ENCODE assay signal across 8 cellular contexts in the genomic region with DNA sequence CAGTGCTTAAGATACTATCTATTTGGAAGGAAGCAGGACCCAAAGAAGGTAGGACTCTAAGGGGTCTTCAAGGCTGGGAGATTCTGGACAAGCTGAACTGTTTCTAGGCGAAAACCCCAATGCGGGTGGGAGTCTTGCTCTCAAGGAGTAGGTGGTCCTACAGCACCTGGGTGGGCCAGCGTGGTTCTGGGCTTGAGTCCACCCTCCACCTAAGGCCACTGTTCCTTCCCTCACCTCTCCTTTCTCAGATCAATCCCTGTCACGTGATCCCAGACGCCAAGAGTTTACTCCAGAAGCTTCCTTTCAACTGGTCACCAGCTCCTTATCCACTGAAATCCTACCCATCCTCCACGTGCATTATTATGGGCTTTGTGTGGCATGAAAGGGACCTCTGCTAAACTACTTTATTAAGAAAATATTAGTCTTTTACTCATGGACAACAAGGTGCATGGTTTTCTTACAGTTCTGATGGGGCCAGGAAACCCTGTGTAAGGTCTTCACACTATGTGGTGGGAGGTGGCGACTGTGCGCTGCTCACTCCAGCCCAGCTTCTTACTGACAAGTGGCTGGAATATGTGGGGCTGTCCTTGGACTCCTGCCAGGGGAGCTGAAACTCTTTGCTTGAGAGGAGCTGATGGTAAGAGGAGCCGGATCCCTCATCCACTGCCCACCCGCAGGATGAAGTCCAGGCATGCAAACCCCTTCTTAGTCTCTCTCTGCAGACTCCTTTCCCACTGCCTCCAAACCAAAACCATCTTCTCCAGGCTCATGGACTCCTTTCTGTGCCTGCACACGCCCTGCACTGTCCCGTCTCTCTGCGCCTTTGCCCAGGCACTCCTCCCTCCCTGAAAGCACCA. TPM values are rescaled to one million over a fixed set of nuclear protein-coding genes. Genes with fewer than 3 reads are reported as not detected.
DNase-seq lines count a peak whose midpoint lies in the region; ATAC-seq, FAIRE-seq and TF ChIP-seq lines count a peak whose summit lies in the region.

No MANE protein-coding gene starts in this region.

- peak overlapping the region; percentile 63 for H3K4me3 ChIP-seq in Jurkat, Clone E6-1 (ENCODE audit: low read length)

- no peaks in the 10 kb centered on the region for H3K9me3 Mint-ChIP-seq in activated T-helper 1 cell treated with anti-CD3 and anti-CD28 coated beads, Interleukin-12 subunit alpha, Interleukin-12 subunit beta, Interleukin-2, Interleukin-4 antibody, amounts not matched to agents 30 ng/mL and 10 ng/mL and 1 ng/mL, durations not matched to agents 14 hours and 24 hours and 36 hours

- peaks cover 43% of the 10 kb centered on the region for H3K4me1 Mint-ChIP-seq in activated T-helper 1 cell treated with anti-CD3 and anti-CD28 coated beads, Interleukin-12 subunit alpha, Interleukin-12 subunit beta, Interleukin-2, Interleukin-4 antibody, amounts not matched to agents 30 ng/mL and 10 ng/mL and 1 ng/mL, durations not matched to agents 14 hours and 24 hours and 36 hours (ENCODE audit: low read depth)

- peaks cover 21% of the 10 kb centered on the region for H3K36me3 Mint-ChIP-seq in activated T-helper 1 cell treated with anti-CD3 and anti-CD28 coated beads, Interleukin-12 subunit alpha, Interleukin-12 subunit beta, Interleukin-2, Interleukin-4 antibody, amounts not matched to agents 30 ng/mL and 10 ng/mL and 1 ng/mL, durations not matched to agents 14 hours and 24 hours and 36 hours (ENCODE audit: low read depth)

- H3K27me3 Mint-ChIP-seq in activated T-helper 1 cell treated with anti-CD3 and anti-CD28 coated beads, Interleukin-12 subunit alpha, Interleukin-12 subunit beta, Interleukin-2, Interleukin-4 antibody, amounts not matched to agents 30 ng/mL and 10 ng/mL and 1 ng/mL, durations not matched to agents 14 hours and 24 hours and 36 hours (ENCODE audit: insufficient read depth): no peaks in the 10 kb centered on the region

- TF ChIP-seq POLR2A in GM12891 (IDR thresholded peaks at IDR 0.05; ENCODE audit: low read depth, low read length): no peak

- H3K4me3 Mint-ChIP-seq in activated T-helper 1 cell treated with anti-CD3 and anti-CD28 coated beads, Interleukin-12 subunit alpha, Interleukin-12 subunit beta, Interleukin-2, Interleukin-4 antibody, amounts not matched to agents 30 ng/mL and 10 ng/mL and 1 ng/mL, durations not matched to agents 14 hours and 24 hours and 36 hours: peak overlapping the region; percentile 99

- peak; percentile 4 for DNase-seq in CD1c-positive myeloid dendritic cell (ENCODE audit: extremely low spot score)
- DNase-seq in Jurkat, Clone E6-1 (ENCODE audit: low read depth, low spot score): no peak
- DNase-seq in activated T-helper 1 cell treated with anti-CD3 and anti-CD28 coated beads, Interleukin-12 subunit alpha, Interleukin-12 subunit beta, Interleukin-2, Interleukin-4 antibody, amounts not matched to agents 30 ng/mL and 10 ng/mL and 1 ng/mL, durations not matched to agents 14 hours and 24 hours and 36 hours (ENCODE audit: low spot score): no peak
- peak in 38 of 42 donors; percentile 28 to 80 (median 55) for DNase-seq in head of caudate nucleus
- DNase-seq in posterior vena cava (ENCODE audit: low spot score): peak; percentile 88
- DNase-seq in GM12891 (ENCODE audit: insufficient read length, low spot score): no peak
- no peak for DNase-seq in HuH-7.5 (ENCODE audit: low spot score)

- no peak for FAIRE-seq in GM12891 (lab: Jason Lieb, UNC)

- ATAC-seq in HG02840 (IDR thresholded peaks at IDR 0.05; ENCODE audit: low FRiP score, unreplicated experiment): no peak

- intact Hi-C loops in activated T-helper 1 cell treated with anti-CD3 and anti-CD28 coated beads, Interleukin-12 subunit alpha, Interleukin-12 subunit beta, Interleukin-2, Interleukin-4 antibody, amounts not matched to agents 30 ng/mL and 10 ng/mL and 1 ng/mL, durations not matched to agents 14 hours and 24 hours and 36 hours (cut with micrococcal nuclease): loop anchor here (5.0 to 10.0 kb wide), 6 partner anchors 181 to 509 kb away; partner anchors contain the start of genes ZNF282 and ZNF398
- intact Hi-C loops in head of caudate nucleus (cut with DNase I): loop anchor here (5.0 to 10.0 kb wide), 2 partner anchors 71 to 369 kb away; partner anchors contain the start of gene ZNF425
- intact Hi-C loops in posterior vena cava (cut with DNase I): no loop called here

- H3K27ac Mint-ChIP-seq in activated T-helper 1 cell treated with anti-CD3 and anti-CD28 coated beads, Interleukin-12 subunit alpha, Interleukin-12 subunit beta, Interleukin-2, Interleukin-4 antibody, amounts not matched to agents 30 ng/mL and 10 ng/mL and 1 ng/mL, durations not matched to agents 14 hours and 24 hours and 36 hours: no peak overlapping the region

TF ChIP-seq in GM12891, 5 proteins besides CTCF, POLR2A, EP300 and RAD21:
- TF ChIP-seq TAF1 (IDR thresholded peaks at IDR 0.05; ENCODE audit: low read depth, low read length): no peak
- no peak for TF ChIP-seq POU2F2 (IDR thresholded peaks at IDR 0.05; ENCODE audit: low read depth, low read length)
- no peak for TF ChIP-seq SPI1 (IDR thresholded peaks at IDR 0.05; ENCODE audit: low read depth, low read length)
- TF ChIP-seq PAX5 (IDR thresholded peaks at IDR 0.05; ENCODE audit: insufficient read depth, low read length, severe bottlenecking): no peak
- TF ChIP-seq POLR2AphosphoS5 (IDR thresholded peaks at IDR 0.05; ENCODE audit: low read depth, low read length): no peak

RNA-seq across cellular contexts. Expression of gene ZNF746, which starts 1.6 kb away (rescaled TPM):
- polyA plus RNA-seq in Jurkat, Clone E6-1 (2012; ENCODE audit: insufficient read depth, insufficient read length): 11.4 TPM
- total RNA-seq in activated T-helper 1 cell treated with anti-CD3 and anti-CD28 coated beads, Interleukin-12 subunit alpha, Interleukin-12 subunit beta, Interleukin-2, Interleukin-4 antibody, amounts not matched to agents 30 ng/mL and 10 ng/mL and 1 ng/mL, durations not matched to agents 14 hours and 24 hours and 36 hours: 27.7 and 28.1 TPM in 2 replicates
- 10 to 100 TPM; 12.6 to 13.1 TPM for total RNA-seq in posterior vena cava
- polyA plus RNA-seq in GM12891 (2012; ENCODE audit: low read depth, missing spikeins): 5.5 TPM

RNA-seq across cellular contexts. Expression of gene ZNF777, which starts 35.2 kb away (rescaled TPM):
- polyA plus RNA-seq in Jurkat, Clone E6-1 (2012; ENCODE audit: insufficient read depth, insufficient read length): 17.2 TPM
- 19.0 and 19.3 TPM in 2 replicates for total RNA-seq in activated T-helper 1 cell treated with anti-CD3 and anti-CD28 coated beads, Interleukin-12 subunit alpha, Interleukin-12 subunit beta, Interleukin-2, Interleukin-4 antibody, amounts not matched to agents 30 ng/mL and 10 ng/mL and 1 ng/mL, durations not matched to agents 14 hours and 24 hours and 36 hours
- total RNA-seq in posterior vena cava: 1 to 10 TPM; 8.5 to 9.5 TPM
- 6.1 TPM for polyA plus RNA-seq in GM12891 (2012; ENCODE audit: low read depth, missing spikeins)

Comparison
In these comparisons a context has a peak if more than half of its experiments do, and no peak if none do; other contexts are left out.
1. DNase-seq: peak in CD1c-positive myeloid dendritic cell (single experiment), head of caudate nucleus (38 of 42) and posterior vena cava (single experiment); none in Jurkat, Clone E6-1 (single experiment), activated T-helper 1 cell treated with anti-CD3 and anti-CD28 coated beads, Interleukin-12 subunit alpha, Interleukin-12 subunit beta, Interleukin-2, Interleukin-4 antibody, amounts not matched to agents 30 ng/mL and 10 ng/mL and 1 ng/mL, durations not matched to agents 14 hours and 24 hours and 36 hours (single experiment), GM12891 (single experiment) and HuH-7.5 (single experiment).
2. intact Hi-C loops: an anchor here in activated T-helper 1 cell treated with anti-CD3 and anti-CD28 coated beads, Interleukin-12 subunit alpha, Interleukin-12 subunit beta, Interleukin-2, Interleukin-4 antibody, amounts not matched to agents 30 ng/mL and 10 ng/mL and 1 ng/mL, durations not matched to agents 14 hours and 24 hours and 36 hours (5.0 to 10.0 kb wide) and head of caudate nucleus (5.0 to 10.0 kb wide); none called in posterior vena cava.